In genomic region chr6:38262609-38263008, GRCh38 we compare ENCODE assay signal across 8 cellular contexts.
DNase-seq lines count a peak whose midpoint lies in the region; ATAC-seq and TF ChIP-seq lines count a peak whose summit lies in the region.

No MANE protein-coding gene starts in this region.

- no peak for ATAC-seq in GM18520 (IDR thresholded peaks at IDR 0.05; ENCODE audit: unreplicated experiment)

- TF ChIP-seq CTCF in BJ (IDR thresholded peaks at IDR 0.05; ENCODE audit: insufficient read depth, low read depth, low read length) (no peak), choroid plexus epithelial cell (conservative IDR thresholded peaks at IDR 0.05; ENCODE audit: low read depth, low read length) (no peak)

- DNase-seq in BJ (ENCODE audit: low read depth) (peak; percentile 52), LHCN-M2 (ENCODE audit: low read depth) (peak; percentile 77), choroid plexus epithelial cell (ENCODE audit: low read depth) (peak; percentile 61), myocyte (ENCODE audit: low read depth) (peak; percentile 27), RPMI8226 (no peak), cerebellar nuclear complex (lab: John Stamatoyannopoulos, UW) (no peak)
- no peak for DNase-seq in activated naive CD4-positive, alpha-beta T cell treated with anti-CD3 and anti-CD28 coated beads, Interleukin-2, amount 50 U/mL, for 16 hours

- CTCF ChIA-PET in BJ (lab: Yijun Ruan, JAX): interaction anchor here (0.9 to 1.2 kb wide), 2 partner anchors 10 to 336 kb away, joined by 5 to 6 read pairs; no protein-coding TSS in a partner anchor

- POLR2A ChIA-PET in BJ (lab: Charles Lee): no interaction called here

- H3K27me3 ChIP-seq in BJ (ENCODE audit: control insufficient read depth, insufficient read depth, low read length): no peaks in the 10 kb centered on the region

- no peaks in the 10 kb centered on the region for H3K36me3 ChIP-seq in BJ (ENCODE audit: control insufficient read depth, insufficient read depth, low read length)

- H3K4me3 ChIP-seq in BJ (ENCODE audit: low read depth, low read length) (no peak overlapping the region), choroid plexus epithelial cell (ENCODE audit: low read depth, low read length) (no peak overlapping the region)

Comparison
In these comparisons a context has a peak if more than half of its experiments do, and no peak if none do; other contexts are left out.
1. DNase-seq: peak in BJ (single experiment), LHCN-M2 (single experiment), choroid plexus epithelial cell (single experiment) and myocyte (single experiment); none in RPMI8226 (single experiment), cerebellar nuclear complex (0 of 2) and activated naive CD4-positive, alpha-beta T cell treated with anti-CD3 and anti-CD28 coated beads, Interleukin-2, amount 50 U/mL, for 16 hours (single experiment).